In genomic region chr17:58760248-58760647, GRCh38 we compare ENCODE assay signal across 27 cellular contexts.
"Had no signal": no experiment of that assay in that cellular context is flagged by ENCODE, and none has a peak within 500 bp of the region (broad histone marks: within the 10 kb centered on the region; RNA-seq: fewer than 3 reads in every experiment).

No MANE protein-coding gene starts in this region.

- H3K36me3 Mint-ChIP-seq: WTC11 had no signal

- H3K9me3 ChIP-seq: gastrocnemius medialis, mucosa of descending colon, ovary, right lobe of liver, upper lobe of left lung, vagina had no signal

- ATAC-seq: activated CD8-positive, alpha-beta T cell treated with anti-CD3 and anti-CD28 coated beads for 36 hours; activated T-cell treated with anti-CD3 and anti-CD28 coated beads, Interleukin-2, amount 50 U/mL, for 4 hours; activated T-helper 17 cell treated with anti-CD3 and anti-CD28 coated beads, Interleukin-2, amount 50 U/mL, for 72 hours; effector memory CD8-positive, alpha-beta T cell; gastrocnemius medialis; left ventricle myocardium superior; mucosa of descending colon; natural killer cell treated with Interleukin-12 subunit alpha and Interleukin-12 subunit beta and Interleukin-15 and Interleukin-18, amount 100 ng/mL, for 72 hours; right lobe of liver; stimulated activated naive CD8-positive, alpha-beta T cell treated with anti-CD3 and anti-CD28 coated beads, Interleukin-15, Interleukin-2, amounts not matched to agents 100 U/mL and 50 U/mL, for 24 hours; WTC11 had no signal

- H3K27ac ChIP-seq: gastrocnemius medialis, hepatocyte, ovary, right lobe of liver, upper lobe of left lung, vagina had no signal

- H3K4me2 ChIP-seq: hepatocyte had no signal

- H2AFZ ChIP-seq: hepatocyte had no signal

- H3K9me3 Mint-ChIP-seq: activated CD8-positive, alpha-beta T cell treated with anti-CD3 and anti-CD28 coated beads for 36 hours; activated T-cell treated with anti-CD3 and anti-CD28 coated beads, Interleukin-2, amount 50 U/mL, for 4 hours; activated T-helper 17 cell treated with anti-CD3 and anti-CD28 coated beads, Interleukin-2, amount 50 U/mL, for 72 hours; effector memory CD8-positive, alpha-beta T cell; natural killer cell treated with Interleukin-12 subunit alpha and Interleukin-12 subunit beta and Interleukin-15 and Interleukin-18, amount 100 ng/mL, for 72 hours; WTC11 had no signal

- H3K4me3 ChIP-seq: gastrocnemius medialis, hepatocyte, mucosa of descending colon, ovary, right lobe of liver, upper lobe of left lung, vagina had no signal

- H3K36me3 ChIP-seq: gastrocnemius medialis, ovary, right lobe of liver, upper lobe of left lung, vagina had no signal

- DNase-seq: activated CD4-positive, alpha-beta T cell treated with anti-CD3 and anti-CD28 coated beads for 1 hour; activated CD4-positive, alpha-beta T cell treated with anti-CD3 and anti-CD28 coated beads, Interleukin-2, amount 50 U/mL, for 1 hour; activated CD8-positive, alpha-beta T cell treated with anti-CD3 and anti-CD28 coated beads for 36 hours; activated gamma-delta T cell treated with Interleukin-2 at 50 U/mL for 16 hours; activated naive CD4-positive, alpha-beta T cell treated with anti-CD3 and anti-CD28 coated beads, Interleukin-2, amount 50 U/mL, for 16 hours; activated T-cell treated with anti-CD3 and anti-CD28 coated beads, Interleukin-2, amount 50 U/mL, for 4 hours; amniotic stem cell; caudate nucleus; cortex of kidney; effector memory CD8-positive, alpha-beta T cell; erythroblast; gastrocnemius medialis; islet precursor cell; left ventricle myocardium superior; mucosa of descending colon; ovary; right lobe of liver; stimulated activated CD4-positive, alpha-beta T cell treated with anti-CD3 and anti-CD28 coated beads, Interleukin-2, amount 100 ng/mL, for 48 hours; stimulated activated naive CD8-positive, alpha-beta T cell treated with anti-CD3 and anti-CD28 coated beads, Interleukin-15, Interleukin-2, amounts not matched to agents 100 U/mL and 50 U/mL, for 24 hours; upper lobe of left lung had no signal

- FAIRE-seq: astrocyte had no signal

- H3K27ac Mint-ChIP-seq: activated CD8-positive, alpha-beta T cell treated with anti-CD3 and anti-CD28 coated beads for 36 hours; activated T-helper 17 cell treated with anti-CD3 and anti-CD28 coated beads, Interleukin-2, amount 50 U/mL, for 72 hours; effector memory CD8-positive, alpha-beta T cell; natural killer cell treated with Interleukin-12 subunit alpha and Interleukin-12 subunit beta and Interleukin-15 and Interleukin-18, amount 100 ng/mL, for 72 hours; progenitor cell of endocrine pancreas; WTC11 had no signal

- H3K27me3 ChIP-seq: ovary, right lobe of liver, vagina had no signal

- H3K4me3 Mint-ChIP-seq: activated CD8-positive, alpha-beta T cell treated with anti-CD3 and anti-CD28 coated beads for 36 hours; activated T-cell treated with anti-CD3 and anti-CD28 coated beads, Interleukin-2, amount 50 U/mL, for 4 hours; activated T-helper 17 cell treated with anti-CD3 and anti-CD28 coated beads, Interleukin-2, amount 50 U/mL, for 72 hours; effector memory CD8-positive, alpha-beta T cell; natural killer cell treated with Interleukin-12 subunit alpha and Interleukin-12 subunit beta and Interleukin-15 and Interleukin-18, amount 100 ng/mL, for 72 hours; WTC11 had no signal

- H3K79me2 ChIP-seq: hepatocyte had no signal
